In genomic region chr3:189123595-189124387, GRCh38 we compare ENCODE assay signal across 13 cellular contexts. TPM values are rescaled to one million over a fixed set of nuclear protein-coding genes. Genes with fewer than 3 reads are reported as not detected.
DNase-seq lines count a peak whose midpoint lies in the region; ATAC-seq, FAIRE-seq and TF ChIP-seq lines count a peak whose summit lies in the region.
"Had no signal": no experiment of that assay in that cellular context is flagged by ENCODE, and none has a peak within 500 bp of the region (broad histone marks: within the 10 kb centered on the region; RNA-seq: fewer than 3 reads in every experiment).

No MANE protein-coding gene starts in this region.

- H3K27me3 Mint-ChIP-seq in progenitor cell of endocrine pancreas = no peaks in the 10 kb centered on the region
- H3K27me3 Mint-ChIP-seq in Caco-2 (ENCODE audit: insufficient read depth, unreplicated experiment) = no peaks in the 10 kb centered on the region

- 0 out of 2 replicates have a peak, but pooled peaks cover 2% of the 10 kb centered on the region for H3K4me1 ChIP-seq in HEK293 (ENCODE audit: control insufficient read depth, insufficient read depth, low read length)
- peaks cover 5% of the 10 kb centered on the region for H3K4me1 ChIP-seq in keratinocyte (ENCODE audit: control insufficient read depth, extremely low read depth, insufficient read depth, low read length)
- peaks cover 8 to 9% (median 9%) of the 10 kb centered on the region in 3 donors for H3K4me1 ChIP-seq in skeletal muscle tissue (ENCODE audit: control insufficient read depth in 3 of 3, insufficient read depth in 3 of 3, low read length in 3 of 3)
- no peaks in the 10 kb centered on the region for H3K4me1 ChIP-seq in Caco-2

- no peaks in the 10 kb centered on the region for H3K9me3 ChIP-seq in HEK293 (ENCODE audit: control insufficient read depth, insufficient read depth, low read depth, low read length)
- peaks cover 2% of the 10 kb centered on the region for H3K9me3 ChIP-seq in keratinocyte (ENCODE audit: control insufficient read depth, low read depth, low read length)
- no peaks in the 10 kb centered on the region for H3K9me3 ChIP-seq in skeletal muscle tissue (ENCODE audit: control insufficient read depth in 3 of 3, low read length in 3 of 3)
- no peaks in the 10 kb centered on the region for H3K9me3 ChIP-seq in Caco-2
- H3K9me3 ChIP-seq: Peyer's patch had no signal

- peak overlapping the region; percentile 51 for H2AFZ ChIP-seq in keratinocyte (ENCODE audit: control insufficient read depth, low read length)

- H3K9me3 Mint-ChIP-seq in progenitor cell of endocrine pancreas (ENCODE audit: low read depth) (peaks cover 9% of the 10 kb centered on the region), Caco-2 (ENCODE audit: unreplicated experiment) (peaks cover 9% of the 10 kb centered on the region)

- POLR2A ChIA-PET in HEK293 (lab: Yijun Ruan, JAX) = no interaction called here
- POLR2A ChIA-PET in Caco-2 (lab: Charles Lee) = no interaction called here

- H3K9me1 ChIP-seq in keratinocyte (ENCODE audit: control insufficient read depth, extremely low read depth, insufficient read depth, low read length) = no peaks in the 10 kb centered on the region

- H3K9ac ChIP-seq in keratinocyte (ENCODE audit: control insufficient read depth, extremely low read depth, insufficient read depth, low read length) (no peak overlapping the region), skeletal muscle tissue (ENCODE audit: low read depth in 1 of 3, low read length in 3 of 3) (peak overlapping the region; percentile 0 to 41 (median 35))

- H3K27ac Mint-ChIP-seq in progenitor cell of endocrine pancreas = no peak overlapping the region
- H3K27ac Mint-ChIP-seq in Caco-2 (ENCODE audit: unreplicated experiment) = no peak overlapping the region
- H3K27ac Mint-ChIP-seq: WTC11 had no signal

- H3K36me3 ChIP-seq in HEK293 (ENCODE audit: control insufficient read depth in 2 of 2, insufficient read depth in 1 of 2, low read length in 2 of 2) = no peaks in the 10 kb centered on the region
- H3K36me3 ChIP-seq in keratinocyte (ENCODE audit: control insufficient read depth in 2 of 2, extremely low read depth in 1 of 2, insufficient read depth in 2 of 2, low read length in 2 of 2) = no peaks in the 10 kb centered on the region
- H3K36me3 ChIP-seq in skeletal muscle tissue (ENCODE audit: control insufficient read depth in 3 of 3, insufficient read depth in 3 of 3, low read length in 3 of 3) = no peaks in the 10 kb centered on the region
- H3K36me3 ChIP-seq in Caco-2 (ENCODE audit: control insufficient read depth, insufficient read depth, low read length) = no peaks in the 10 kb centered on the region
- H3K36me3 ChIP-seq: Peyer's patch had no signal

- BruUV-seq in Caco-2 (replicated peaks; lab: Mats Ljungman, UMichigan) = no TSS peak

- peak; percentile 13 for FAIRE-seq in keratinocyte (lab: Jason Lieb, UNC)
- FAIRE-seq: H1 had no signal

- TF ChIP-seq CTCF in HEK293 (tag by site-specific recombination; IDR thresholded peaks at IDR 0.05) = no peak
- TF ChIP-seq CTCF in keratinocyte (optimal IDR thresholded peaks at IDR 0.05 in 1 of 3, IDR thresholded peaks at IDR 0.05 in 1 of 3, conservative IDR thresholded peaks at IDR 0.05 in 1 of 3; ENCODE audit: extremely low read depth in 1 of 3, insufficient read depth in 2 of 3, low read length in 3 of 3) = no peak
- no peak for TF ChIP-seq CTCF in progenitor cell of endocrine pancreas (IDR thresholded peaks at IDR 0.05; ENCODE audit: unreplicated experiment)
- TF ChIP-seq CTCF in Caco-2 (IDR thresholded peaks at IDR 0.05; ENCODE audit: insufficient read depth in 1 of 2, low read depth in 1 of 2, low read length in 1 of 2, severe bottlenecking in 1 of 2, unreplicated experiment in 1 of 2) = no peak

- no peaks in the 10 kb centered on the region for H3K79me2 ChIP-seq in keratinocyte (ENCODE audit: control insufficient read depth, insufficient read depth, low read length)

- H4K20me1 ChIP-seq in keratinocyte (ENCODE audit: control insufficient read depth, extremely low read depth, insufficient read depth, low read length) = no peaks in the 10 kb centered on the region

- no peak for ATAC-seq in GM18909 (IDR thresholded peaks at IDR 0.05; ENCODE audit: poor library complexity, unreplicated experiment)
- ATAC-seq: WTC11 had no signal

- peak; percentile 91 for DNase-seq in amniotic epithelial cell (ENCODE audit: low read depth)
- no peak for DNase-seq in keratinocyte (ENCODE audit: low read depth, low spot score)
- no peak for DNase-seq in hippocampal formation (lab: John Stamatoyannopoulos, UW)
- no peak for DNase-seq in progenitor cell of endocrine pancreas (ENCODE audit: low spot score, unreplicated experiment)
- no peak for DNase-seq in Caco-2
- DNase-seq: activated naive CD4-positive, alpha-beta T cell had no signal

- CTCF ChIA-PET in HEK293 (lab: Yijun Ruan, JAX) (interaction anchor here (0.6 to 1.2 kb wide), 2 partner anchors 15 to 1959 kb away, joined by 3 to 4 read pairs; no protein-coding TSS in a partner anchor), Caco-2 (lab: Charles Lee) (no interaction called here)

- H3K4me1 Mint-ChIP-seq in progenitor cell of endocrine pancreas (ENCODE audit: low read depth) (peaks cover 23% of the 10 kb centered on the region), Caco-2 (ENCODE audit: low read depth, unreplicated experiment) (no peaks in the 10 kb centered on the region)

- H3K4me2 ChIP-seq in keratinocyte (ENCODE audit: control insufficient read depth, extremely low read depth, insufficient read depth, low read depth, low read length) = peak overlapping the region; percentile 53

- H3K4me3 Mint-ChIP-seq in progenitor cell of endocrine pancreas (ENCODE audit: low read depth) (no peak overlapping the region), Caco-2 (ENCODE audit: unreplicated experiment) (no peak overlapping the region)
- H3K4me3 Mint-ChIP-seq: WTC11 had no signal

- H3K27ac ChIP-seq in HEK293 (ENCODE audit: extremely low read depth, low read depth, low read length) (no peak overlapping the region), keratinocyte (ENCODE audit: control insufficient read depth, insufficient read depth, low read length) (no peak overlapping the region), skeletal muscle tissue (ENCODE audit: low read depth, low read length) (peak overlapping the region; percentile 38)
- H3K27ac ChIP-seq: epithelial cell of prostate had no signal

- intact Hi-C loops in Caco-2 (cut with micrococcal nuclease; ENCODE audit: unreplicated experiment) = no loop called here

- H3K27me3 ChIP-seq in keratinocyte (ENCODE audit: control insufficient read depth, extremely low read depth, insufficient read depth, low read length) (no peaks in the 10 kb centered on the region), skeletal muscle tissue (ENCODE audit: control insufficient read depth in 3 of 3, insufficient read depth in 3 of 3, low read length in 3 of 3) (no peaks in the 10 kb centered on the region), Caco-2 (replicated peaks; ENCODE audit: control insufficient read depth, insufficient read depth, low read length) (no peaks in the 10 kb centered on the region)
- H3K27me3 ChIP-seq: Peyer's patch had no signal

- dilution Hi-C loops in keratinocyte (cut with MboI; ENCODE audit: extremely low pct_ligation_motif_present, low sequenced_read_pairs) = no loop called here

- H3K4me3 ChIP-seq in HEK293 (ENCODE audit: low read depth, low read length) (no peak overlapping the region), keratinocyte (ENCODE audit: control insufficient read depth in 2 of 3, extremely low read depth in 1 of 3, insufficient read depth in 2 of 3, low read depth in 1 of 3, low read length in 3 of 3) (no peak overlapping the region), skeletal muscle tissue (ENCODE audit: low read length in 3 of 3) (peak overlapping the region; percentile 4 to 46 (median 9)), Caco-2 (ENCODE audit: low read depth, low read length) (no peak overlapping the region)
- H3K4me3 ChIP-seq: Peyer's patch had no signal

- H3K36me3 Mint-ChIP-seq in progenitor cell of endocrine pancreas (ENCODE audit: insufficient read depth) (peaks cover 1% of the 10 kb centered on the region), Caco-2 (ENCODE audit: insufficient read depth, unreplicated experiment) (no peaks in the 10 kb centered on the region)

TF ChIP-seq in HEK293, 187 proteins besides CTCF, POLR2A, EP300 and RAD21:
- TF ChIP-seq FEZF1 (tag by site-specific recombination; IDR thresholded peaks at IDR 0.05) = 0 out of 2 replicates have a peak, but pooled peaks have one; percentile 13
- no peak for TF ChIP-seq ZNF146 (tag by site-specific recombination; IDR thresholded peaks at IDR 0.05)
- no peak for TF ChIP-seq ZNF558 (tag by site-specific recombination; IDR thresholded peaks at IDR 0.05)
TF ChIP-seq in HEK293: peak in this region for 1.

RNA-seq across cellular contexts. Expression of gene TPRG1, which starts 48.0 kb away (rescaled TPM):
- polyA plus RNA-seq in keratinocyte = 0.29 to 1.5 TPM (median 1.3 TPM) in 3 replicates
- 10.4 TPM for polyA plus RNA-seq in keratinocyte (2011; ENCODE audit: low read depth)
- polyA plus RNA-seq in keratinocyte (2011; cell fraction: cytosol; rRNA removed) = 0.88 and 1.4 TPM in 2 replicates
- polyA plus RNA-seq in keratinocyte (2011; cell fraction: nucleus; rRNA removed) = 0.97 and 1.2 TPM in 2 replicates
- 0.53 and 7.2 TPM in 2 replicates for polyA plus RNA-seq in keratinocyte (2012; ENCODE audit: low replicate concordance)
- 2.3 to 3.1 TPM in 2 of 3 replicates, not detected in the other for polyA minus RNA-seq in keratinocyte
- polyA minus RNA-seq in keratinocyte (2011; cell fraction: cytosol; rRNA and poly(A)+ RNA removed) = not detected
- 0.74 and 2.4 TPM in 2 replicates for polyA minus RNA-seq in keratinocyte (2011; cell fraction: nucleus; rRNA and poly(A)+ RNA removed)
- total RNA-seq in skeletal muscle tissue (6.8 TPM), progenitor cell of endocrine pancreas (0.67 and 2.3 TPM in 2 replicates), Caco-2 (2022) (1.5 and 1.6 TPM in 2 replicates)

Comparison
In these comparisons a context has a peak if more than half of its experiments do, and no peak if none do; other contexts are left out.
1. H3K4me3 ChIP-seq: peak in skeletal muscle tissue (3 of 3); none in HEK293 (single experiment), keratinocyte (0 of 3) and Caco-2 (single experiment).